In the genomic region with DNA sequence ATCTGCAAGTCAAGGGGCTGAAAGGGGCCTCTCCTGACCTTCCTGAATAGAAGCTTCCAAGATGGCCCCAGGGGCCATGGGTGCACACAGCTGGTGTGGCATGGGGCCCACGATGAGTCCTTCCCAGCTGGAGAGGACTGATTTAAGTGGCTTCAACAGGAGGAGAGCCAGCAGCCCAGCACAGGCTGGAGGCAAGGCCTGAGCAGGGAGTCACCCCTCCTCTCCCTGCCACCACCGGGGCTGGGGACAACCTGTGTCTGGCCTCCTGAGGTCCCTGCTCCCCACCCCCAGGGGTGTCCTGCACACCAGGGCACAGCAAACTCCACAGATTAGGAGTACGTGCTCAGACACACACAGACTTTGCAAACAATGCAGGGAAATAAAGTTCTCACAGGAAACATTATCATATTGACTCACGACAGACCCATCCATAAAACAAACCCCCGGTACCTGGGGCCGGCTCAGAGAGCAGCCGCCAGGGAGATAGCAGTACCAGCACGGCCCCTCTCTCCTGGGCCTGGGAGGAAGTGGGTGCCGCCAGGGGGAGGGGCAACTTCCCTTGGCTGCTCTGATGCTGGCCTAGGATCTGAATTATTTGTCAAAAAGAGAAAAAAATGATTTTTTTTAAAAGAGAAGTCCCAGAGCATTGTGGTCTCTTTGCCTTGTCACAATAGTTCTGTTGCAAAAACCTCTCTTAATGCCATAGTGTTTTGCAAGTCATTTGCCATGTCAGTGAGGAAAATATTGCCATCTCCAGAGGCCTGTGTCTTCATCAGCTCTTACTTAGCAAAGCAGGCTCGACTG, we compare ENCODE assay signal across 10 cellular contexts. TPM values are rescaled to one million over a fixed set of nuclear protein-coding genes. Genes with fewer than 3 reads are reported as not detected.
A peak's percentile ranks its signal among the peaks of the same experiment; 100 is the strongest.
DNase-seq lines count a peak whose midpoint lies in the region; ATAC-seq and TF ChIP-seq lines count a peak whose summit lies in the region.
"Had no signal": no experiment of that assay in that cellular context is flagged by ENCODE, and none has a peak within 500 bp of the region (broad histone marks: within the 10 kb centered on the region; RNA-seq: fewer than 3 reads in every experiment).

No MANE protein-coding gene starts in this region.

- no CpG with 5 or more reads among the region's 10 CpGs for WGBS in neuronal stem cell (ENCODE audit: extremely low coverage in 2 of 2, insufficient read length in 2 of 2, insufficient replicate concordance in 1 of 2), 2 donors

- no peaks in the 10 kb centered on the region for H3K27me3 ChIP-seq in DND-41 (ENCODE audit: insufficient read depth, low read length, poor library complexity)
- H3K27me3 ChIP-seq in PC-3 (ENCODE audit: low read length), result no peaks in the 10 kb centered on the region
- H3K27me3 ChIP-seq in neuronal stem cell (ENCODE audit: control insufficient read depth in 3 of 3, insufficient read depth in 3 of 3, low read depth in 1 of 3, low read length in 3 of 3), result peaks cover 0 to 3% (median 0%) of the 10 kb centered on the region in 3 experiments

- no peak overlapping the region for H3K4ac ChIP-seq in neuronal stem cell (ENCODE audit: low read length)

- H3K79me2 ChIP-seq in DND-41 (ENCODE audit: insufficient read depth, low read length) (no peaks in the 10 kb centered on the region), PC-3 (ENCODE audit: low read length) (no peaks in the 10 kb centered on the region)

- H3K4me1 ChIP-seq in DND-41 (ENCODE audit: insufficient read depth, low read length) (peaks cover 26% of the 10 kb centered on the region), PC-3 (ENCODE audit: insufficient read depth, low read length) (peaks cover 32% of the 10 kb centered on the region), neuronal stem cell (ENCODE audit: control insufficient read depth in 2 of 2, insufficient read depth in 1 of 2, low read depth in 1 of 2, low read length in 2 of 2) (peaks cover 0 to 5% of the 10 kb centered on the region in 2 donors)

- DNase-seq in DND-41 (peak; percentile 71), PC-3 (peak; percentile 92), neuronal stem cell (ENCODE audit: low spot score) (no peak), C1 segment of cervical spinal cord (lab: John Stamatoyannopoulos, UW) (no peak), DMS153 (lab: John Stamatoyannopoulos, UW) (no peak), SHP77 (lab: John Stamatoyannopoulos, UW) (no peak), foreskin fibroblast (no peak)
- DNase-seq: DMS79 treated with DMSO at 0.1 percent for 48 hours, NCI-H526 had no signal

- POLR2A ChIA-PET in PC-3 (lab: Charles Lee; ENCODE audit: unreplicated experiment), result no interaction called here

- peaks cover 52% of the 10 kb centered on the region for H3K4me1 Mint-ChIP-seq in dendritic cell treated with granulocyte-macrophage colony-stimulating factor and Interleukin-4, amounts not matched to agents 40 ng/mL and 50 ng/mL, for 4 days (ENCODE audit: low read depth)

- H3K4me3 Mint-ChIP-seq in dendritic cell treated with granulocyte-macrophage colony-stimulating factor and Interleukin-4, amounts not matched to agents 40 ng/mL and 50 ng/mL, for 4 days, result peak overlapping the region; percentile 22

- H3K27ac Mint-ChIP-seq in dendritic cell treated with granulocyte-macrophage colony-stimulating factor and Interleukin-4, amounts not matched to agents 40 ng/mL and 50 ng/mL, for 4 days, result no peak overlapping the region

- H2AFZ ChIP-seq in DND-41 (ENCODE audit: low read depth, low read length) (peak overlapping the region; percentile 48), PC-3 (ENCODE audit: low read length) (peak overlapping the region; percentile 11; the same call in 1 of the 2 replicates), neuronal stem cell (ENCODE audit: low read length) (peak overlapping the region; percentile 16)

- no peak overlapping the region for H4K91ac ChIP-seq in neuronal stem cell (ENCODE audit: low read depth, low read length, poor library complexity)

- H3K36me3 ChIP-seq in DND-41 (ENCODE audit: insufficient read depth, low read length) (no peaks in the 10 kb centered on the region), PC-3 (ENCODE audit: low read depth, low read length) (no peaks in the 10 kb centered on the region), neuronal stem cell (replicated peaks in 1 of 2; ENCODE audit: control insufficient read depth in 2 of 2, insufficient read depth in 2 of 2, low read length in 2 of 2) (no peaks in the 10 kb centered on the region)

- no peak overlapping the region for H3K18ac ChIP-seq in neuronal stem cell (ENCODE audit: low read length)

- no peaks in the 10 kb centered on the region for H3K9me3 ChIP-seq in DND-41 (ENCODE audit: insufficient read depth, low read length, severe bottlenecking)
- H3K9me3 ChIP-seq in PC-3 (ENCODE audit: low read length), result no peaks in the 10 kb centered on the region
- H3K9me3 ChIP-seq in neuronal stem cell (replicated peaks in 1 of 2; ENCODE audit: control insufficient read depth in 2 of 2, insufficient read depth in 1 of 2, low read depth in 1 of 2, low read length in 2 of 2), result no peaks in the 10 kb centered on the region

- H2BK15ac ChIP-seq in neuronal stem cell (ENCODE audit: low read length), result no peak overlapping the region

- H3F3A ChIP-seq in PC-3 (ENCODE audit: low read length, unreplicated experiment), result peaks cover 4% of the 10 kb centered on the region

- H3K79me1 ChIP-seq in neuronal stem cell (ENCODE audit: low read depth, low read length), result no peaks in the 10 kb centered on the region

- H2BK12ac ChIP-seq in neuronal stem cell (ENCODE audit: low read length), result no peak overlapping the region

- H3K9me2 ChIP-seq in PC-3 (replicated peaks; ENCODE audit: low read length), result no peaks in the 10 kb centered on the region

- CTCF ChIA-PET in PC-3 (lab: Charles Lee), result no interaction called here

- H3K4me3 ChIP-seq in DND-41 (ENCODE audit: low read depth in 1 of 2, low read length in 2 of 2), result no peak overlapping the region
- H3K4me3 ChIP-seq in PC-3 (ENCODE audit: low read length), result no peak overlapping the region
- H3K4me3 ChIP-seq in neuronal stem cell (ENCODE audit: low read length in 2 of 2), result no peak overlapping the region
- H3K4me3 ChIP-seq in foreskin fibroblast (ENCODE audit: low read depth in 1 of 2, low read length in 2 of 2), result no peak overlapping the region

- no peak overlapping the region for H2BK120ac ChIP-seq in neuronal stem cell (ENCODE audit: low read depth, low read length)

- H3K9ac ChIP-seq in DND-41 (ENCODE audit: low read depth, low read length) (peak overlapping the region; percentile 15; the same call in 1 of the 2 replicates), PC-3 (ENCODE audit: low read length) (peak overlapping the region; percentile 68), neuronal stem cell (ENCODE audit: low read depth, low read length, poor library complexity) (no peak overlapping the region)

- H4K8ac ChIP-seq in neuronal stem cell (ENCODE audit: low read depth, low read length), result no peak overlapping the region

- TF ChIP-seq CTCF in DND-41 (IDR thresholded peaks at IDR 0.05; ENCODE audit: borderline replicate concordance, extremely low read depth, low read length, poor library complexity, severe bottlenecking) (no peak), PC-3 (conservative IDR thresholded peaks at IDR 0.05; ENCODE audit: low read depth, low read length) (no peak), foreskin fibroblast (IDR thresholded peaks at IDR 0.05; ENCODE audit: low read depth, low read length) (no peak)

- H2AK5ac ChIP-seq in neuronal stem cell (ENCODE audit: low read depth, low read length), result no peak overlapping the region

- ATAC-seq in DND-41 (ENCODE audit: insufficient read depth, low read depth) (peak; percentile 94), PC-3 (peak; percentile 89)

- intact Hi-C loops in PC-3 (cut with micrococcal nuclease), result loop anchor here (1.0 kb wide), 2 partner anchors 8 to 17 kb away; no protein-coding TSS in a partner anchor
- intact Hi-C loops in dendritic cell treated with granulocyte-macrophage colony-stimulating factor and Interleukin-4, amounts not matched to agents 40 ng/mL and 50 ng/mL, for 4 days (cut with micrococcal nuclease), result no loop called here

- H4K20me1 ChIP-seq in DND-41 (ENCODE audit: insufficient read depth, low read length), result no peaks in the 10 kb centered on the region
- H4K20me1 ChIP-seq in PC-3 (ENCODE audit: low read length), result no peaks in the 10 kb centered on the region

- H3K9me3 Mint-ChIP-seq in dendritic cell treated with granulocyte-macrophage colony-stimulating factor and Interleukin-4, amounts not matched to agents 40 ng/mL and 50 ng/mL, for 4 days, result no peaks in the 10 kb centered on the region

- no TSS peak for BruUV-seq in PC-3 (replicated peaks; lab: Mats Ljungman, UMichigan)

- H2BK5ac ChIP-seq in neuronal stem cell (ENCODE audit: low read length), result no peak overlapping the region

- H3K23ac ChIP-seq in neuronal stem cell (ENCODE audit: low read depth, low read length, poor library complexity), result no peak overlapping the region

- H3K4me2 ChIP-seq in DND-41 (ENCODE audit: insufficient read depth, low read length) (peak overlapping the region; percentile 30), PC-3 (ENCODE audit: low read length) (peak overlapping the region; percentile 20), neuronal stem cell (ENCODE audit: insufficient read depth, low read length, poor library complexity, severe bottlenecking) (no peak overlapping the region)

- no peak overlapping the region for H3K14ac ChIP-seq in neuronal stem cell (ENCODE audit: low read length)

- H3K27ac ChIP-seq in DND-41 (ENCODE audit: low read length), result peak overlapping the region; percentile 83
- H3K27ac ChIP-seq in PC-3 (ENCODE audit: low read length), result peak overlapping the region; percentile 97
- H3K27ac ChIP-seq in neuronal stem cell (replicated peaks; ENCODE audit: low read length), result no peak overlapping the region

- H3K27me3 Mint-ChIP-seq in dendritic cell treated with granulocyte-macrophage colony-stimulating factor and Interleukin-4, amounts not matched to agents 40 ng/mL and 50 ng/mL, for 4 days, result no peaks in the 10 kb centered on the region

- no peaks in the 10 kb centered on the region for H3K36me3 Mint-ChIP-seq in dendritic cell treated with granulocyte-macrophage colony-stimulating factor and Interleukin-4, amounts not matched to agents 40 ng/mL and 50 ng/mL, for 4 days (ENCODE audit: low read depth)

RNA-seq across cellular contexts. Expression of gene TSEN2, which starts 21.9 kb away (rescaled TPM):
- total RNA-seq in PC-3 (2014; rRNA removed), result 40.2 and 51.0 TPM in 2 replicates
- polyA plus RNA-seq in neuronal stem cell (2013, experiment 1 of 2), result 13.0 TPM
- 13.7 TPM for polyA plus RNA-seq in neuronal stem cell (2013, experiment 2 of 2)

Comparison
In these comparisons a context has a peak if more than half of its experiments do, and no peak if none do; other contexts are left out.
1. DNase-seq: peak in DND-41 (single experiment) and PC-3 (single experiment); none in neuronal stem cell (single experiment), C1 segment of cervical spinal cord (0 of 14), DMS153 (single experiment), SHP77 (0 of 2) and foreskin fibroblast (0 of 2).
2. Peak in every context shown above with its lines, with median percentiles within 50 percentile points of each other: H2AFZ ChIP-seq.